Comparison of ENCODE assay signal across 10 cellular contexts in genomic region chr20:37223053-37223452, GRCh38. TPM values are rescaled to one million over a fixed set of nuclear protein-coding genes. Genes with fewer than 3 reads are reported as not detected.
A peak's percentile ranks its signal among the peaks of the same experiment; 100 is the strongest.
DNase-seq lines count a peak whose midpoint lies in the region; ATAC-seq and TF ChIP-seq lines count a peak whose summit lies in the region.
"Had no signal": no experiment of that assay in that cellular context is flagged by ENCODE, and none has a peak within 500 bp of the region (broad histone marks: within the 10 kb centered on the region; RNA-seq: fewer than 3 reads in every experiment).

No MANE protein-coding gene starts in this region.

- no peak for ATAC-seq in activated CD8-positive, alpha-beta memory T cell treated with anti-CD3 and anti-CD28 coated beads, Interleukin-2, amount 10 ng/mL, durations not matched to agents 7 days and 5 days
- peak; percentile 64 for ATAC-seq in stimulated activated effector memory CD8-positive, alpha-beta T cell treated with anti-CD3 and anti-CD28 coated beads, Interleukin-12 subunit alpha, Interleukin-12 subunit beta, amount 100 ng/mL, for 72 hours
- no peak for ATAC-seq in HG03565 (IDR thresholded peaks at IDR 0.05; ENCODE audit: unreplicated experiment)

- no peak overlapping the region for H3K27ac ChIP-seq in vagina

- peaks cover 38% of the 10 kb centered on the region for H3K4me1 ChIP-seq in vagina

- H3K27me3 ChIP-seq in vagina = no peaks in the 10 kb centered on the region

- no peaks in the 10 kb centered on the region for H3K27me3 Mint-ChIP-seq in activated CD8-positive, alpha-beta memory T cell treated with anti-CD3 and anti-CD28 coated beads, Interleukin-2, amount 10 ng/mL, durations not matched to agents 7 days and 5 days
- H3K27me3 Mint-ChIP-seq: CD4-positive, CD25-positive, alpha-beta regulatory T cell had no signal

- H3K4me3 ChIP-seq in foreskin fibroblast (ENCODE audit: low read depth in 1 of 2, low read length in 2 of 2) (no peak overlapping the region), vagina (no peak overlapping the region)

- peaks cover 0 to 44% of the 10 kb centered on the region in 2 donors for H3K36me3 ChIP-seq in vagina

- peaks cover 35% of the 10 kb centered on the region for H3K36me3 Mint-ChIP-seq in activated CD8-positive, alpha-beta memory T cell treated with anti-CD3 and anti-CD28 coated beads, Interleukin-2, amount 10 ng/mL, durations not matched to agents 7 days and 5 days
- H3K36me3 Mint-ChIP-seq in stimulated activated effector memory CD8-positive, alpha-beta T cell treated with anti-CD3 and anti-CD28 coated beads, Interleukin-12 subunit alpha, Interleukin-12 subunit beta, amount 100 ng/mL, for 72 hours = peaks cover 91% of the 10 kb centered on the region

- H3K9me3 Mint-ChIP-seq in activated CD8-positive, alpha-beta memory T cell treated with anti-CD3 and anti-CD28 coated beads, Interleukin-2, amount 10 ng/mL, durations not matched to agents 7 days and 5 days (ENCODE audit: low read depth) = no peaks in the 10 kb centered on the region
- H3K9me3 Mint-ChIP-seq in stimulated activated effector memory CD8-positive, alpha-beta T cell treated with anti-CD3 and anti-CD28 coated beads, Interleukin-12 subunit alpha, Interleukin-12 subunit beta, amount 100 ng/mL, for 72 hours = no peaks in the 10 kb centered on the region
- H3K9me3 Mint-ChIP-seq: CD4-positive, CD25-positive, alpha-beta regulatory T cell; neural crest cell had no signal

- intact Hi-C loops in vagina (cut with DNase I) = no loop called here

- no peak overlapping the region for H3K4me3 Mint-ChIP-seq in activated CD8-positive, alpha-beta memory T cell treated with anti-CD3 and anti-CD28 coated beads, Interleukin-2, amount 10 ng/mL, durations not matched to agents 7 days and 5 days
- no peak overlapping the region for H3K4me3 Mint-ChIP-seq in stimulated activated effector memory CD8-positive, alpha-beta T cell treated with anti-CD3 and anti-CD28 coated beads, Interleukin-12 subunit alpha, Interleukin-12 subunit beta, amount 100 ng/mL, for 72 hours
- H3K4me3 Mint-ChIP-seq: CD4-positive, CD25-positive, alpha-beta regulatory T cell; neural crest cell had no signal

- no peaks in the 10 kb centered on the region for H3K9me3 ChIP-seq in vagina

- CTCF ChIA-PET in activated CD8-positive, alpha-beta memory T cell treated with anti-CD3 and anti-CD28 coated beads, Interleukin-2, amount 10 ng/mL, durations not matched to agents 7 days and 5 days (lab: Charles Lee) = interaction anchor here (1.2 kb wide), 1 partner anchor 9 kb away, joined by 3 read pairs; no protein-coding TSS in a partner anchor

- peak overlapping the region; percentile 51 for H3K27ac Mint-ChIP-seq in activated CD8-positive, alpha-beta memory T cell treated with anti-CD3 and anti-CD28 coated beads, Interleukin-2, amount 10 ng/mL, durations not matched to agents 7 days and 5 days
- H3K27ac Mint-ChIP-seq in stimulated activated effector memory CD8-positive, alpha-beta T cell treated with anti-CD3 and anti-CD28 coated beads, Interleukin-12 subunit alpha, Interleukin-12 subunit beta, amount 100 ng/mL, for 72 hours = peak overlapping the region; percentile 37

- in situ Hi-C loops in SK-MEL-5 (cut with HindIII; ENCODE audit: low pct_unique_long_range_greater_than_20kb, low sequenced_read_pairs) = no loop called here

- TF ChIP-seq POLR2A in vagina (IDR thresholded peaks at IDR 0.05) = no peak

- no peak for TF ChIP-seq CTCF in foreskin fibroblast (IDR thresholded peaks at IDR 0.05; ENCODE audit: low read depth, low read length)
- no peak for TF ChIP-seq CTCF in vagina (IDR thresholded peaks at IDR 0.05)

- DNase-seq in activated CD8-positive, alpha-beta memory T cell treated with anti-CD3 and anti-CD28 coated beads, Interleukin-2, amount 10 ng/mL, durations not matched to agents 7 days and 5 days = no peak
- no peak for DNase-seq in activated CD8-positive, alpha-beta memory T cell treated with anti-CD3 and anti-CD28 coated beads, Interleukin-2, amount 50 U/mL, for 48 hours
- peak; percentile 76 for DNase-seq in SK-MEL-5 (ENCODE audit: low read depth, low spot score)
- DNase-seq in foreskin fibroblast = peak; percentile 90 to 95
- DNase-seq in stimulated activated effector memory CD8-positive, alpha-beta T cell treated with anti-CD3 and anti-CD28 coated beads, Interleukin-12 subunit alpha, Interleukin-12 subunit beta, amount 100 ng/mL, for 72 hours (ENCODE audit: low spot score in 2 of 2) = no peak
- DNase-seq in vagina (ENCODE audit: extremely low spot score in 2 of 2) = no peak
- no peak for DNase-seq in NCI-H748 (lab: John Stamatoyannopoulos, UW; ENCODE audit: unreplicated experiment)

- peaks cover 3% of the 10 kb centered on the region for H3K4me1 Mint-ChIP-seq in activated CD8-positive, alpha-beta memory T cell treated with anti-CD3 and anti-CD28 coated beads, Interleukin-2, amount 10 ng/mL, durations not matched to agents 7 days and 5 days
- H3K4me1 Mint-ChIP-seq in stimulated activated effector memory CD8-positive, alpha-beta T cell treated with anti-CD3 and anti-CD28 coated beads, Interleukin-12 subunit alpha, Interleukin-12 subunit beta, amount 100 ng/mL, for 72 hours = peaks cover 11% of the 10 kb centered on the region

RNA-seq across cellular contexts. Expression of gene GHRH, which starts 38.6 kb away (rescaled TPM):
- not detected for total RNA-seq in activated CD8-positive, alpha-beta memory T cell treated with anti-CD3 and anti-CD28 coated beads, Interleukin-2, amount 10 ng/mL, durations not matched to agents 7 days and 5 days
- total RNA-seq in SK-MEL-5 (2014; rRNA removed; shearing (Covaris generic)) = not detected in 2 replicates
- not detected in 2 replicates for polyA plus RNA-seq in SK-MEL-5 (2015; cell fraction: cytosol; rRNA removed)
- polyA plus RNA-seq in SK-MEL-5 (2015; cell fraction: nucleus; rRNA removed) = not detected in 2 replicates
- not detected for total RNA-seq in vagina
- total RNA-seq: CD4-positive, CD25-positive, alpha-beta regulatory T cell; neural crest cell had no signal
- polyA plus RNA-seq: CD4-positive, CD25-positive, alpha-beta regulatory T cell had no signal

RNA-seq across cellular contexts. Expression of gene MROH8, which starts 43.7 kb away (rescaled TPM):
- total RNA-seq in activated CD8-positive, alpha-beta memory T cell treated with anti-CD3 and anti-CD28 coated beads, Interleukin-2, amount 10 ng/mL, durations not matched to agents 7 days and 5 days = 1 to 10 TPM; 2.3 to 3.1 TPM
- total RNA-seq in SK-MEL-5 (2014; rRNA removed; shearing (Covaris generic)) = 2.9 and 8.2 TPM in 2 replicates
- polyA plus RNA-seq in SK-MEL-5 (2015; cell fraction: cytosol; rRNA removed) = 0.79 and 4.3 TPM in 2 replicates
- 5.3 and 5.5 TPM in 2 replicates for polyA plus RNA-seq in SK-MEL-5 (2015; cell fraction: nucleus; rRNA removed)
- total RNA-seq in vagina = 1.5 TPM

RNA-seq across cellular contexts. Expression of gene RPN2, which starts 43.9 kb away (rescaled TPM):
- 100 to 1,000 TPM; 148 to 178 TPM for total RNA-seq in activated CD8-positive, alpha-beta memory T cell treated with anti-CD3 and anti-CD28 coated beads, Interleukin-2, amount 10 ng/mL, durations not matched to agents 7 days and 5 days
- total RNA-seq in SK-MEL-5 (2014; rRNA removed; shearing (Covaris generic)) = 628 and 702 TPM in 2 replicates
- polyA plus RNA-seq in SK-MEL-5 (2015; cell fraction: cytosol; rRNA removed) = 671 and 790 TPM in 2 replicates
- 187 and 199 TPM in 2 replicates for polyA plus RNA-seq in SK-MEL-5 (2015; cell fraction: nucleus; rRNA removed)
- total RNA-seq in vagina = 103 TPM

Comparison
In these comparisons a context has a peak if more than half of its experiments do, and no peak if none do; other contexts are left out.
1. DNase-seq: peak in SK-MEL-5 (single experiment) and foreskin fibroblast (2 of 2); none in activated CD8-positive, alpha-beta memory T cell treated with anti-CD3 and anti-CD28 coated beads, Interleukin-2, amount 10 ng/mL, durations not matched to agents 7 days and 5 days (single experiment), activated CD8-positive, alpha-beta memory T cell treated with anti-CD3 and anti-CD28 coated beads, Interleukin-2, amount 50 U/mL, for 48 hours (single experiment), stimulated activated effector memory CD8-positive, alpha-beta T cell treated with anti-CD3 and anti-CD28 coated beads, Interleukin-12 subunit alpha, Interleukin-12 subunit beta, amount 100 ng/mL, for 72 hours (0 of 2), vagina (0 of 2) and NCI-H748 (single experiment).